In the genomic region with DNA sequence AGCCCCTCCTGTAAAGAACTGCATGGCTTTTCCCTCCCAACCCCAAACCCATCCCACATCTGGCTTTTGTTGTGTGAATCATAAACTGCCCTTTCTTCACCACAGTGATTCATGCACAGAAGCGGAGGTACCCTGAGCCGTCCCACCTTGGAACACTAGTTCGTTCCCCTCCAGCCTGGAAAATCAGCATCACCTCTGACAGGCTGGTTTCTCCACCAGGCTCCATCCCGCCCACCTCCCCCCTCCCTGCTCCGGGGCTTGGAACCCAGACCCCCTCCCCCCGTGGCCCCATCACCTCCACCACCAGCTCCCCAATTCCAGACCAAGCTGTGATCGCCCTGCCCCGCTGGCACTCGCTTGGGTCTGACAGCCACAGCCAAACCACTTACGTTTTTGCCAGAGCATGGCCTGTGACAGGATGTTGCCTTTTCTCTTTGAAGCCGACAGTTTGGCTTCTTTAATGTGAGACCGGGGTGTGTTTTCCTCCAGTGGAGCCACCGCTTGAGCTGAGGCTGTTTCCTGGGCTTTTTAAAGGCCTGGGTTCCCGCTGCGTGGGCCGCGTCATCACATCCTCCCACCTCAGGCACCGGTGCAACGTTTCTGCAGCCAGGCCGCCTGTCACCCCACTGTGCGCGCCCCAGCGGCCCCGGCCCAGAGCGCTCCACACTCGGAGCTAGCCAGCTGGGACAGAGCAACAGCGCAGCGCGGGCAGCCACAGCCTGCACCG, we compare ENCODE assay signal across 9 cellular contexts. TPM values are rescaled to one million over a fixed set of nuclear protein-coding genes. Genes with fewer than 3 reads are reported as not detected.
DNase-seq lines count a peak whose midpoint lies in the region; ATAC-seq and TF ChIP-seq lines count a peak whose summit lies in the region.
"Had no signal": no experiment of that assay in that cellular context is flagged by ENCODE, and none has a peak within 500 bp of the region (broad histone marks: within the 10 kb centered on the region; RNA-seq: fewer than 3 reads in every experiment).

A gene with protein sequence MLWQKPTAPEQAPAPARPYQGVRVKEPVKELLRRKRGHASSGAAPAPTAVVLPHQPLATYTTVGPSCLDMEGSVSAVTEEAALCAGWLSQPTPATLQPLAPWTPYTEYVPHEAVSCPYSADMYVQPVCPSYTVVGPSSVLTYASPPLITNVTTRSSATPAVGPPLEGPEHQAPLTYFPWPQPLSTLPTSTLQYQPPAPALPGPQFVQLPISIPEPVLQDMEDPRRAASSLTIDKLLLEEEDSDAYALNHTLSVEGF (minus strand): TSS at position 503 of the 727 bp plus-strand sequence. CDS start 98 bp downstream, at position 405.

- peaks cover 59% of the 10 kb centered on the region for H3F3A ChIP-seq in MM.1S (ENCODE audit: insufficient read depth, low read length)

- H3K18ac ChIP-seq in mesenchymal stem cell (ENCODE audit: low read depth in 1 of 2, low read length in 2 of 2) = no peak within 1 kb of the TSS

- H3K14ac ChIP-seq in mesenchymal stem cell (ENCODE audit: low read length in 2 of 2) = no peak within 1 kb of the TSS

- H3K27me3 ChIP-seq in MM.1S (replicated peaks; ENCODE audit: insufficient read depth, low read length) = no peaks in the 10 kb centered on the region
- H3K27me3 ChIP-seq in upper lobe of left lung = no peaks in the 10 kb centered on the region
- H3K27me3 ChIP-seq in mesenchymal stem cell (ENCODE audit: control insufficient read depth in 1 of 2, insufficient read depth in 1 of 2, low read length in 2 of 2) = peaks cover 0 to 50% of the 10 kb centered on the region in 2 experiments

- peak; percentile 11 for DNase-seq in EH (ENCODE audit: low read depth)
- peak; percentile 90 for DNase-seq in MM.1S
- peak in 3 of 4 experiments; percentile 41 to 58 (median 47) for DNase-seq in activated naive CD4-positive, alpha-beta T cell (lab: John Stamatoyannopoulos, UW)
- DNase-seq in naive B cell = peak; percentile 92
- DNase-seq in upper lobe of left lung = peak in 1 of 2 donors; percentile 88
- no peak for DNase-seq in type B pancreatic cell (ENCODE audit: extremely low spot score, unreplicated experiment)
- DNase-seq in mesenchymal stem cell = no peak

- no peak within 1 kb of the TSS for H2BK12ac ChIP-seq in mesenchymal stem cell (ENCODE audit: low read length in 2 of 2)

- ATAC-seq in GM21529 (IDR thresholded peaks at IDR 0.05; ENCODE audit: unreplicated experiment) (peak; percentile 71), naive B cell (ENCODE audit: low read depth in 2 of 2) (peak; percentile 76 to 78), upper lobe of left lung (ENCODE audit: low FRiP score in 2 of 2) (peak; percentile 52 to 54)

- no peak within 1 kb of the TSS for H2AK5ac ChIP-seq in mesenchymal stem cell (ENCODE audit: low read length, severe bottlenecking)

- peaks cover under 1 to 14% of the 10 kb centered on the region in 2 donors for H3K36me3 Mint-ChIP-seq in naive B cell
- no peaks in the 10 kb centered on the region for H3K36me3 Mint-ChIP-seq in type B pancreatic cell

- no peak within 1 kb of the TSS for H2BK120ac ChIP-seq in mesenchymal stem cell (ENCODE audit: low read depth, low read length)

- H2AFZ ChIP-seq in MM.1S (ENCODE audit: low read length) (peak within 1 kb of the TSS; percentile 13), mesenchymal stem cell (ENCODE audit: low read depth, low read length) (no peak within 1 kb of the TSS)

- TF ChIP-seq CTCF in MM.1S (IDR thresholded peaks at IDR 0.05; ENCODE audit: low read length) (no peak), upper lobe of left lung (IDR thresholded peaks at IDR 0.05) (no peak), type B pancreatic cell (conservative IDR thresholded peaks at IDR 0.05) (no peak)

- no peaks in the 10 kb centered on the region for H4K20me1 ChIP-seq in MM.1S (ENCODE audit: insufficient read depth, low read length)

- H3K4me2 ChIP-seq in MM.1S (ENCODE audit: low read depth, low read length) = peak within 1 kb of the TSS; percentile 83
- H3K4me2 ChIP-seq in mesenchymal stem cell (ENCODE audit: low read length, poor library complexity, severe bottlenecking) = no peak within 1 kb of the TSS

- H3K27ac ChIP-seq in MM.1S (ENCODE audit: low read length) (peak within 1 kb of the TSS; percentile 96), upper lobe of left lung (peak within 1 kb of the TSS in 1 of 4 donors; percentile 35), mesenchymal stem cell (ENCODE audit: low read length, poor library complexity, severe bottlenecking) (no peak within 1 kb of the TSS)
- H3K27ac ChIP-seq: neutrophil had no signal

- H3K9ac ChIP-seq in MM.1S (ENCODE audit: low read length) (peak within 1 kb of the TSS; percentile 93), mesenchymal stem cell (ENCODE audit: low read length) (no peak within 1 kb of the TSS)

- 45 to 68% methylated on average over 28 to 29 of the region's 30 CpGs for WGBS in upper lobe of left lung, 2 donors
- WGBS in mesenchymal stem cell = 73% methylated on average over 30 of the region's 30 CpGs

- peaks cover 65% of the 10 kb centered on the region for H3K79me2 ChIP-seq in MM.1S (ENCODE audit: low read length)

- 0 out of 2 replicates have a peak, but pooled peaks cover 6% of the 10 kb centered on the region for H3K36me3 ChIP-seq in MM.1S (replicated peaks; ENCODE audit: insufficient read depth, low read length)
- H3K36me3 ChIP-seq in upper lobe of left lung = no peaks in the 10 kb centered on the region
- no peaks in the 10 kb centered on the region for H3K36me3 ChIP-seq in mesenchymal stem cell (ENCODE audit: control insufficient read depth in 1 of 2, insufficient read depth in 2 of 2, low read depth in 1 of 2, low read length in 2 of 2)
- H3K36me3 ChIP-seq: neutrophil had no signal

- H3K4me3 ChIP-seq in MM.1S (ENCODE audit: low read length) (peak within 1 kb of the TSS; percentile 83), upper lobe of left lung (peak within 1 kb of the TSS in 1 of 4 donors; percentile 1), mesenchymal stem cell (ENCODE audit: insufficient read depth in 1 of 2, low read depth in 1 of 2, low read length in 2 of 2) (peak within 1 kb of the TSS in 1 of 2 experiments; percentile 34)

- no peak for TF ChIP-seq EP300 in upper lobe of left lung (IDR thresholded peaks at IDR 0.05)

- H3K4ac ChIP-seq in mesenchymal stem cell (ENCODE audit: low read depth in 1 of 2, low read length in 2 of 2) = no peak within 1 kb of the TSS

- no peak within 1 kb of the TSS for H4K8ac ChIP-seq in mesenchymal stem cell (ENCODE audit: low read length)

- H3K4me1 Mint-ChIP-seq in naive B cell (peaks cover 53 to 90% (median 83%) of the 10 kb centered on the region in 3 donors), type B pancreatic cell (ENCODE audit: unreplicated experiment) (peaks cover 23% of the 10 kb centered on the region)

- H3K27me3 Mint-ChIP-seq in naive B cell = no peaks in the 10 kb centered on the region
- no peaks in the 10 kb centered on the region for H3K27me3 Mint-ChIP-seq in type B pancreatic cell

- H3K23ac ChIP-seq in mesenchymal stem cell (ENCODE audit: low read length in 2 of 2) = no peak within 1 kb of the TSS

- H3K27ac Mint-ChIP-seq in naive B cell (peak within 1 kb of the TSS; percentile 97 to 100 (median 100)), type B pancreatic cell (no peak within 1 kb of the TSS)

- no peak within 1 kb of the TSS for H4K91ac ChIP-seq in mesenchymal stem cell (ENCODE audit: low read length)

- peak within 1 kb of the TSS; percentile 96 to 100 (median 99) for H3K4me3 Mint-ChIP-seq in naive B cell
- no peak within 1 kb of the TSS for H3K4me3 Mint-ChIP-seq in type B pancreatic cell

- H3K9me3 ChIP-seq in MM.1S (replicated peaks; ENCODE audit: insufficient read depth, low read length) (no peaks in the 10 kb centered on the region), upper lobe of left lung (no peaks in the 10 kb centered on the region), mesenchymal stem cell (ENCODE audit: control insufficient read depth, low read length) (no peaks in the 10 kb centered on the region)
- H3K9me3 ChIP-seq: neutrophil had no signal

- H2BK15ac ChIP-seq in mesenchymal stem cell (ENCODE audit: low read depth, poor library complexity, severe bottlenecking) = no peak within 1 kb of the TSS

- H3K4me1 ChIP-seq in MM.1S (ENCODE audit: low read length) (peaks cover 39% of the 10 kb centered on the region), upper lobe of left lung (peaks cover 0 to 9% (median 0%) of the 10 kb centered on the region in 4 donors), mesenchymal stem cell (ENCODE audit: control insufficient read depth, insufficient read depth, low read depth, low read length) (no peaks in the 10 kb centered on the region)

- H3K79me1 ChIP-seq in mesenchymal stem cell (replicated peaks; ENCODE audit: low read length, poor library complexity, severe bottlenecking) = no peaks in the 10 kb centered on the region

- H3K9me2 ChIP-seq in MM.1S (replicated peaks; ENCODE audit: insufficient read depth, low read length) = no peaks in the 10 kb centered on the region

- H3K9me3 Mint-ChIP-seq in naive B cell (peaks cover 0 to 4% (median 0%) of the 10 kb centered on the region in 7 donors), type B pancreatic cell (no peaks in the 10 kb centered on the region)

- peak in 1 of 4 donors; percentile 23 for TF ChIP-seq POLR2A in upper lobe of left lung (IDR thresholded peaks at IDR 0.05)

- no peak within 1 kb of the TSS for H2BK5ac ChIP-seq in mesenchymal stem cell (ENCODE audit: low read depth, low read length, poor library complexity, severe bottlenecking)

RNA-seq across cellular contexts. Expression of the gene that starts here (rescaled TPM):
- 100 to 1,000 TPM in 2 of 6 donors, 10 to 100 TPM in 4; 63.6 to 114 (median 89.3) TPM for polyA plus RNA-seq in naive B cell (ENCODE audit: low read depth in 6 of 6)
- total RNA-seq in upper lobe of left lung (10 to 100 TPM in 1 of 6 donors, 1 to 10 TPM in 5; 1.3 to 42.1 (median 4.0) TPM), type B pancreatic cell (ENCODE audit: low replicate concordance) (0.24 and 0.26 TPM in 2 replicates)
- polyA plus RNA-seq in mesenchymal stem cell (2013, experiment 1 of 2) = not detected
- not detected for polyA plus RNA-seq in mesenchymal stem cell (2013, experiment 2 of 2)

Comparison
In these comparisons a context has a peak if more than half of its experiments do, and no peak if none do; other contexts are left out.
1. DNase-seq: peak in EH (single experiment), MM.1S (single experiment), activated naive CD4-positive, alpha-beta T cell (3 of 4) and naive B cell (single experiment); none in type B pancreatic cell (single experiment) and mesenchymal stem cell (single experiment).
2. Peak in every context shown above with its lines, with median percentiles within 50 percentile points of each other: ATAC-seq.